13 cellular contexts compared by ENCODE assay signal in the genomic region with DNA sequence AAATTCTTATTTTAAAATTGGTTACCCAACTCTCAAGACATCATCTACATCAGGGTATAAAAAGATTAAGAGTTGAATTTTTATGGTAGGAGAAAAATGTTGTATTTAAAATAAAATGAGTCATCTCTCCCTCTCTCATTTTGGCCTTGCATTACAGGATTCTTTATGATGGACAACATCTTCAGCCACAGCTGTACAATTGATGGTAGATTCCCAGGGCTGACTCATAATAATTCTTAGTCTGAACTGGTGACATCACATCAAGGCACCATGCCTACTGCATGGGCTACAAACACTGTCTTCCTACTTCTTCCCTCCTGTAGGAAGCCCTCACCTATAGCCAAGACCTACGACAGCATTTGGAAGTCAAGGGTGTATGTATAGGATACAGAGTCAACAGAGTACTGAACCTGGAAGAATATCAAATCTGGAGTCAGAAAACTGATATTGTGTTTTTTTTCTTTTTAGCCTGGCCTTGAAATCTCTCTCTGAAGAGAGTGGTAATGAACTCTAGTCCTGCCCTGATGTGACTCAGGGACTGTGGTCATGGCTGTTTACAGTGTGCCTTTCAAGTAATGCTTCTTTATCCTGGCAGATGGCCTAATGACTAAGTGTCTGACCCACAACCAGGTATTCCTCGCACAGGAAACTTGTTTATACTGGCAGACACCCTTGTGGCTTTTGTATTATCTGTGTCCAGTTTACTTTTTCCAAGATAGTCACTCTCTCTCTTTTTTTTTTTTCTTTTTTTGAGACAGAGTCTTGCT. TPM values are rescaled to one million over a fixed set of nuclear protein-coding genes. Genes with fewer than 3 reads are reported as not detected.
DNase-seq lines count a peak whose midpoint lies in the region; ATAC-seq and TF ChIP-seq lines count a peak whose summit lies in the region.
"Had no signal": no experiment of that assay in that cellular context is flagged by ENCODE, and none has a peak within 500 bp of the region (broad histone marks: within the 10 kb centered on the region; RNA-seq: fewer than 3 reads in every experiment).

No MANE protein-coding gene starts in this region.

- H3K4me2 ChIP-seq in fibroblast of lung (ENCODE audit: extremely low read depth, insufficient read depth, low read length) = no peak overlapping the region

- H3K27ac ChIP-seq in RWPE2 (ENCODE audit: poor library complexity, severe bottlenecking) (peak overlapping the region; percentile 67), fibroblast of lung (ENCODE audit: insufficient read depth, low read length) (no peak overlapping the region)
- H3K27ac ChIP-seq: gastroesophageal sphincter, upper lobe of left lung had no signal

- no peaks in the 10 kb centered on the region for H3K79me2 ChIP-seq in fibroblast of lung (ENCODE audit: control insufficient read depth, insufficient read depth, low read length)

- no peaks in the 10 kb centered on the region for H3K9me3 ChIP-seq in RWPE2 (ENCODE audit: severe bottlenecking)
- no peaks in the 10 kb centered on the region for H3K9me3 ChIP-seq in fibroblast of lung (ENCODE audit: control insufficient read depth, insufficient read depth, low read depth, low read length)
- H3K9me3 ChIP-seq: gastroesophageal sphincter, upper lobe of left lung had no signal

- H3K27me3 ChIP-seq in RWPE2 (ENCODE audit: insufficient read depth, poor library complexity, severe bottlenecking) = peaks cover 19% of the 10 kb centered on the region
- no peaks in the 10 kb centered on the region for H3K27me3 ChIP-seq in fibroblast of lung (ENCODE audit: control insufficient read depth, insufficient read depth, low read length)
- H3K27me3 ChIP-seq: BLaER1, upper lobe of left lung had no signal

- DNase-seq in A172 (ENCODE audit: low spot score) = peak; percentile 96
- DNase-seq in H4 (ENCODE audit: low spot score) = peak; percentile 98
- DNase-seq in RWPE2 (ENCODE audit: low spot score) = peak; percentile 81
- DNase-seq in fibroblast of lung (ENCODE audit: low read depth in 2 of 2) = peak; percentile 20 to 97
- no peak for DNase-seq in stimulated activated CD4-positive, alpha-beta T cell treated with anti-CD3 and anti-CD28 coated beads, Interleukin-4, amount 100 ng/mL, for 1 hour
- DNase-seq: amygdala, upper lobe of left lung had no signal

- H2AFZ ChIP-seq in fibroblast of lung (ENCODE audit: low read length) = no peak overlapping the region

- H3K4me1 ChIP-seq in RWPE2 (ENCODE audit: insufficient read depth, poor library complexity, severe bottlenecking) (peaks cover 15% of the 10 kb centered on the region), fibroblast of lung (ENCODE audit: control insufficient read depth, extremely low read depth, insufficient read depth, low read length) (no peaks in the 10 kb centered on the region)
- H3K4me1 ChIP-seq: gastroesophageal sphincter, upper lobe of left lung had no signal

- TF ChIP-seq CTCF in RWPE2 (IDR thresholded peaks at IDR 0.05; ENCODE audit: poor library complexity, severe bottlenecking) (no peak), fibroblast of lung (conservative IDR thresholded peaks at IDR 0.05 in 1 of 2, IDR thresholded peaks at IDR 0.05 in 1 of 2; ENCODE audit: low read depth in 1 of 2, low read length in 2 of 2) (no peak)

- ATAC-seq in RWPE2 (ENCODE audit: low read depth) = peak; percentile 96
- ATAC-seq in GM21717 (IDR thresholded peaks at IDR 0.05; ENCODE audit: unreplicated experiment) = no peak
- ATAC-seq in GM18909 (IDR thresholded peaks at IDR 0.05; ENCODE audit: poor library complexity, unreplicated experiment) = no peak
- no peak for ATAC-seq in HG03354 (IDR thresholded peaks at IDR 0.05; ENCODE audit: poor library complexity, severe bottlenecking, unreplicated experiment)
- ATAC-seq: gastroesophageal sphincter had no signal

- no peak overlapping the region for H3K4me3 ChIP-seq in RWPE2 (ENCODE audit: severe bottlenecking)
- H3K4me3 ChIP-seq in fibroblast of lung (replicated peaks in 1 of 4; ENCODE audit: control extremely low read depth in 1 of 4, insufficient read depth in 1 of 4, low read depth in 3 of 4, low read length in 4 of 4) = no peak overlapping the region
- H3K4me3 ChIP-seq: BLaER1, gastroesophageal sphincter, upper lobe of left lung had no signal

- H3K36me3 ChIP-seq in RWPE2 (ENCODE audit: low read depth) (no peaks in the 10 kb centered on the region), fibroblast of lung (ENCODE audit: control insufficient read depth, insufficient read depth, low read length) (no peaks in the 10 kb centered on the region)
- H3K36me3 ChIP-seq: BLaER1, gastroesophageal sphincter, upper lobe of left lung had no signal

- no peaks in the 10 kb centered on the region for H4K20me1 ChIP-seq in fibroblast of lung (ENCODE audit: control insufficient read depth, extremely low read depth, insufficient read depth, low read length)
- H4K20me1 ChIP-seq: BLaER1 had no signal

- no peak overlapping the region for H3K9ac ChIP-seq in fibroblast of lung (ENCODE audit: insufficient read depth, low read length)
- H3K9ac ChIP-seq: BLaER1 had no signal

RNA-seq across cellular contexts. Expression of gene MRGPRX2, which starts 32.5 kb away (rescaled TPM):
- total RNA-seq in A172 (2014; rRNA removed; shearing (Covaris generic)) = not detected in 2 replicates
- total RNA-seq in H4 (2014; rRNA removed; shearing (Covaris generic)) = not detected in 2 replicates
- total RNA-seq in fibroblast of lung = not detected in 2 replicates
- not detected in 2 replicates for polyA plus RNA-seq in fibroblast of lung
- polyA plus RNA-seq in fibroblast of lung (2012) = not detected in 2 replicates
- not detected in 2 replicates for polyA minus RNA-seq in fibroblast of lung (ENCODE audit: low replicate concordance)
- polyA plus RNA-seq: IgD-negative memory B cell had no signal
